In the genomic region with DNA sequence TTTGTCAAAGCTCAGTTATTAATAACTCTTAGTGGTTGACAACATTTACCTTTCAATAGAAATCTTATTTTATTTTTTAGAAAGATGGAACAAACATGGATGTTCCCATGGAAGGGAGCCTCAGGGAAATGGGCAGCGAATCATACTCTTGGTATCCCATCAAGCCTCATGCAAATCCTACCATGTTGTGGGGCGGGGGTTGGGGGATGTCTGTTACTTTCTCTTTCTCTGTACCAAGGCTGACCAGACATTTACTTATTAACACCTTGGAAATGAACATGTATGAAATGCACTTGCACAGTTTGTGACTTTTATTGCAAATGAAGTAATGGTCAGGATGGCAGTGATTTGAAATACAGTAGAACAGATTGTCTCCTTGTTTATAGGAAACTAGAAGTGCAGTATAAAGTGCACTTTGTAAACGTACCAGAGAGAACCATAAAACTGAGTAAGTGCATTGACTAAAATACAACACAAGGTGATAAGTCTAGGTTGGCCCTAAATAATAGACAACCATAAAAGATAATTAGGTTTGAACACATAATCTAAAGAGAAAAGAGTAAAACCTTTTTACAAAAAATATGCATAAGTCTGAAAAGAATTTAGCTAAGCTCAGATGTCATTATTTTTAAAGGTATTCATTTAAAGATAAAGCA, we compare ENCODE assay signal across 17 cellular contexts.
"Had no signal": no experiment of that assay in that cellular context is flagged by ENCODE, and none has a peak within 500 bp of the region (broad histone marks: within the 10 kb centered on the region; RNA-seq: fewer than 3 reads in every experiment).

No MANE protein-coding gene starts in this region.

- H3K27me3 Mint-ChIP-seq: stimulated activated naive CD8-positive, alpha-beta T cell treated with anti-CD3 and anti-CD28 coated beads, Interleukin-15, amount 100 ng/mL, for 72 hours; type B pancreatic cell had no signal

- H3K9me3 ChIP-seq: adrenal gland, esophagus muscularis mucosa, lower lobe of right lung, ovary, sigmoid colon had no signal

- H3K4me3 ChIP-seq: adrenal gland, esophagus muscularis mucosa, lower lobe of right lung, ovary, sigmoid colon had no signal

- H3K27me3 ChIP-seq: adrenal gland, esophagus muscularis mucosa, ovary, sigmoid colon had no signal

- H3K4me1 ChIP-seq: adrenal gland, esophagus muscularis mucosa, lower lobe of right lung had no signal

- H3K4me1 Mint-ChIP-seq: naive B cell; stimulated activated naive CD8-positive, alpha-beta T cell treated with anti-CD3 and anti-CD28 coated beads, Interleukin-15, amount 100 ng/mL, for 72 hours had no signal

- H3K4me3 Mint-ChIP-seq: naive B cell; stimulated activated naive CD8-positive, alpha-beta T cell treated with anti-CD3 and anti-CD28 coated beads, Interleukin-15, amount 100 ng/mL, for 72 hours; type B pancreatic cell had no signal

- H3K36me3 ChIP-seq: adrenal gland, esophagus muscularis mucosa, lower lobe of right lung, ovary, sigmoid colon had no signal

- DNase-seq: activated effector memory CD4-positive, alpha-beta T cell treated with Interleukin-2 at 50 U/mL for 16 hours; activated naive CD4-positive, alpha-beta T cell treated with anti-CD3 and anti-CD28 coated beads, Interleukin-2, amount 50 U/mL, for 16 hours; activated T-cell treated with anti-CD3 and anti-CD28 coated beads, Interleukin-2, amount 50 U/mL, for 1 hour; adrenal gland; caudate nucleus; glutamatergic neuron; lower lobe of right lung; naive B cell; ovary; sigmoid colon; stimulated activated CD4-positive, alpha-beta T cell treated with anti-CD3 and anti-CD28 coated beads, Interleukin-1b, Interleukin-23, amount 100 ng/mL, for 48 hours; stimulated activated naive CD8-positive, alpha-beta T cell treated with anti-CD3 and anti-CD28 coated beads, Interleukin-15, amount 100 ng/mL, for 72 hours; T-helper 1 cell; T1000 had no signal

- ATAC-seq: activated CD4-positive, CD25-positive, alpha-beta regulatory T cell treated with anti-CD3 and anti-CD28 coated beads, Interleukin-2, amount 50 U/mL, for 24 hours; lower lobe of right lung; stimulated activated naive CD8-positive, alpha-beta T cell treated with anti-CD3 and anti-CD28 coated beads, Interleukin-15, amount 100 ng/mL, for 72 hours had no signal

- H3K27ac ChIP-seq: adrenal gland, esophagus muscularis mucosa, lower lobe of right lung, ovary, sigmoid colon had no signal

- H3K27ac Mint-ChIP-seq: naive B cell; stimulated activated naive CD8-positive, alpha-beta T cell treated with anti-CD3 and anti-CD28 coated beads, Interleukin-15, amount 100 ng/mL, for 72 hours; type B pancreatic cell had no signal
